Comparison of ENCODE assay signal across 27 cellular contexts in genomic region chr18:2400701-2401191, GRCh38.
"Had no signal": no experiment of that assay in that cellular context is flagged by ENCODE, and none has a peak within 500 bp of the region (broad histone marks: within the 10 kb centered on the region; RNA-seq: fewer than 3 reads in every experiment).

No MANE protein-coding gene starts in this region.

- H3K9me3 ChIP-seq: breast epithelium, esophagus muscularis mucosa, gastroesophageal sphincter, right atrium auricular region, tibial artery had no signal

- DNase-seq: activated CD4-positive, alpha-beta T cell treated with anti-CD3 and anti-CD28 coated beads for 36 hours; activated CD4-positive, CD25-positive, alpha-beta regulatory T cell; activated CD8-positive, alpha-beta memory T cell treated with anti-CD3 and anti-CD28 coated beads, Interleukin-2, amount 10 ng/mL, durations not matched to agents 7 days and 5 days; activated CD8-positive, alpha-beta T cell treated with anti-CD3 and anti-CD28 coated beads, Interleukin-2, amount 10 ng/mL, durations not matched to agents 7 days and 5 days; activated naive CD4-positive, alpha-beta T cell; activated T-cell treated with anti-CD3 and anti-CD28 coated beads, Interleukin-2, amount 50 U/mL, for 72 hours; central memory CD4-positive, alpha-beta T cell; endodermal cell; islet precursor cell; left ventricle myocardium inferior; mesendoderm; stimulated activated CD4-positive, alpha-beta T cell treated with anti-CD3 and anti-CD28 coated beads, Interleukin-1b, Interleukin-23, amount 100 ng/mL, for 48 hours; stimulated activated CD4-positive, alpha-beta T cell treated with anti-CD3 and anti-CD28 coated beads, Interleukin-4, amount 100 ng/mL, for 4 hours; stimulated activated CD8-positive, alpha-beta memory T cell treated with anti-CD3 and anti-CD28 coated beads, Interleukin-4, amount 100 ng/mL, for 48 hours; stimulated activated naive CD4-positive, alpha-beta T cell; T1000; tibial artery had no signal

- H2AFZ ChIP-seq: hepatocyte had no signal

- H3K27me3 ChIP-seq: breast epithelium, esophagus muscularis mucosa, gastroesophageal sphincter, hepatocyte, right atrium auricular region, suprapubic skin, tibial artery had no signal

- H3K27ac ChIP-seq: breast epithelium, esophagus muscularis mucosa, gastroesophageal sphincter, hepatocyte, left ventricle myocardium inferior, right atrium auricular region, suprapubic skin, tibial artery had no signal

- H3K4me3 ChIP-seq: breast epithelium, esophagus muscularis mucosa, gastroesophageal sphincter, hepatocyte, left ventricle myocardium inferior, lung, right atrium auricular region, smooth muscle cell, suprapubic skin, tibial artery had no signal

- H3K4me1 ChIP-seq: breast epithelium, esophagus muscularis mucosa, gastroesophageal sphincter, left ventricle myocardium inferior, right atrium auricular region, suprapubic skin, tibial artery had no signal

- H3K4me2 ChIP-seq: hepatocyte, smooth muscle cell had no signal

- H3K36me3 ChIP-seq: breast epithelium, esophagus muscularis mucosa, gastroesophageal sphincter, left ventricle myocardium inferior, right atrium auricular region, suprapubic skin, tibial artery had no signal

- ATAC-seq: activated CD4-positive, alpha-beta T cell treated with anti-CD3 and anti-CD28 coated beads for 36 hours; activated CD8-positive, alpha-beta memory T cell treated with anti-CD3 and anti-CD28 coated beads, Interleukin-2, amount 10 ng/mL, durations not matched to agents 7 days and 5 days; activated CD8-positive, alpha-beta T cell treated with anti-CD3 and anti-CD28 coated beads, Interleukin-2, amount 10 ng/mL, durations not matched to agents 7 days and 5 days; activated naive CD4-positive, alpha-beta T cell treated with anti-CD3 and anti-CD28 coated beads, Interleukin-2, amount 50 U/mL, for 72 hours; activated T-cell treated with anti-CD3 and anti-CD28 coated beads, Interleukin-2, amount 50 U/mL, for 72 hours; gastroesophageal sphincter; natural killer cell treated with Interleukin-12 subunit alpha and Interleukin-12 subunit beta and Interleukin-15 and Interleukin-18, amount 100 ng/mL, for 72 hours had no signal

- H3K79me2 ChIP-seq: hepatocyte had no signal
